Comparison of ENCODE assay signal across 8 cellular contexts in the genomic region with DNA sequence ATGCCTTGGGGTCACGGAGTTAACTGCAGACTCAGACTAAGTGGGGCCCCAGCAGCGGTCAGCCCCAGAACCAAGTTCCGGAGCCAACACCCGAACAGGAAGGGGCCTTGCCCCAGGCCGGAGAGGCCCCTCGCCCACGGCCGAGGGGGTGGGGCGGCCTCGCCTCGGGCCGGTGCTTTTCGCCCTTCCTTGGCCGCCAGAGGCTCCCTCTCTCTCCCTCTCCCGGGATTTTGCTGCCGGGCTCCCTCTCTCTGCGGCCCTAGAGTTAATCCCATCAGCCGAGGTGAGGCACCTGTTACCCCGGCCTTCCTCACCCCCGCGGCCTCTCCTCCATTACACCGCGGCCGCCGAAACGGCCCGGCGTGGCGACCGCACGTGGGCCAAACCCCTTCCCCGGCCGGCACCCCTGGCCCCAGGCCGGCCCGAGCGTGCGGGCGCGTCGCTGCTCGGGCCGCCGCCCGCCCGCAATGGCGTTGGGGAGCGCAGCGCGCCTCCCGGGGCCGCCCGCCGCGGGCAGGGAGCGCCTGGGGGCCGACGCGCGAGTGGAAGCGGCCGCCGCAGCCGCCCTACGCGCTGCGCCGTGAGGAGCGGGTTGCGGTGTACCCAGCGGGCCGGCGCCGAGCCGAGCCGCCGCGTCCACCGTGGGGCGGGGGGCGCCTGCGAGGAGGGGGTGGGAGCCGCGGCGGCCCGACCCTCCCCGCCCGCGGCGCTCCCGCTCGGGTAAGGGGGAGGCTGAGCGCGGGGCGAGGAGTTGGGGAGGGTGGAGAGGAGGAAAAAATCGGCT. TPM values are rescaled to one million over a fixed set of nuclear protein-coding genes. Genes with fewer than 3 reads are reported as not detected.
DNase-seq lines count a peak whose midpoint lies in the region; ATAC-seq and FAIRE-seq lines count a peak whose summit lies in the region.

A gene (plus strand): TSS at position 175 of the 784 bp plus-strand sequence. CDS start 2,520 bp downstream, outside the sequence.

- no peak within 1 kb of the TSS for H3K27ac Mint-ChIP-seq in IgD-negative memory B cell
- H3K27ac Mint-ChIP-seq in naive thymus-derived CD4-positive, alpha-beta T cell, result no peak within 1 kb of the TSS

- H3K9me3 ChIP-seq in naive thymus-derived CD4-positive, alpha-beta T cell (ENCODE audit: control insufficient read depth in 2 of 3, low read length in 3 of 3), result no peaks in the 10 kb centered on the region

- FAIRE-seq in frontal cortex (lab: Jason Lieb, UNC), result no peak

- POLR2A ChIA-PET in naive thymus-derived CD4-positive, alpha-beta T cell (lab: Charles Lee), result no interaction called here

- no peaks in the 10 kb centered on the region for H3K9me3 Mint-ChIP-seq in IgD-negative memory B cell
- H3K9me3 Mint-ChIP-seq in naive thymus-derived CD4-positive, alpha-beta T cell, result peaks cover 0 to 2% (median 0%) of the 10 kb centered on the region in 11 donors

- no peak within 1 kb of the TSS for H3K4me3 ChIP-seq in naive thymus-derived CD4-positive, alpha-beta T cell (ENCODE audit: low read length)

- peak within 1 kb of the TSS; percentile 71 to 92 (median 86) for H3K4me3 Mint-ChIP-seq in IgD-negative memory B cell
- H3K4me3 Mint-ChIP-seq in naive thymus-derived CD4-positive, alpha-beta T cell, result peak within 1 kb of the TSS in 8 of 10 donors; percentile 2 to 68 (median 37)

- H3K27me3 Mint-ChIP-seq in IgD-negative memory B cell, result peaks cover 36% of the 10 kb centered on the region
- peaks cover 38 to 61% (median 56%) of the 10 kb centered on the region in 5 donors for H3K27me3 Mint-ChIP-seq in naive thymus-derived CD4-positive, alpha-beta T cell

- intact Hi-C loops in naive thymus-derived CD4-positive, alpha-beta T cell (cut with micrococcal nuclease), result no loop called here

- H3K4me1 ChIP-seq in naive thymus-derived CD4-positive, alpha-beta T cell (ENCODE audit: control insufficient read depth in 2 of 2, insufficient read depth in 2 of 2, low read length in 2 of 2), result no peaks in the 10 kb centered on the region

- no peak within 1 kb of the TSS for H3K27ac ChIP-seq in naive thymus-derived CD4-positive, alpha-beta T cell (ENCODE audit: low read depth, low read length)

- peaks cover 0 to 3% of the 10 kb centered on the region in 2 donors for H3K27me3 ChIP-seq in naive thymus-derived CD4-positive, alpha-beta T cell (ENCODE audit: control insufficient read depth in 2 of 2, insufficient read depth in 2 of 2, low read length in 2 of 2)

- H3K4me1 Mint-ChIP-seq in IgD-negative memory B cell, result peaks cover 3 to 11% (median 9%) of the 10 kb centered on the region in 3 donors
- H3K4me1 Mint-ChIP-seq in naive thymus-derived CD4-positive, alpha-beta T cell, result peaks cover 0 to 12% (median 4%) of the 10 kb centered on the region in 7 donors

- H3K36me3 ChIP-seq in naive thymus-derived CD4-positive, alpha-beta T cell (ENCODE audit: control insufficient read depth in 2 of 3, insufficient read depth in 3 of 3, low read length in 3 of 3), result no peaks in the 10 kb centered on the region

- DNase-seq in EL (peak; percentile 54), SW480 (ENCODE audit: low spot score) (peak; percentile 92), frontal cortex (ENCODE audit: low spot score in 2 of 2) (peak; percentile 53 to 70), amniotic stem cell (lab: John Stamatoyannopoulos, UW) (no peak), UCSD-AML1 (lab: John Stamatoyannopoulos, UW; ENCODE audit: unreplicated experiment) (no peak)
- DNase-seq in naive thymus-derived CD4-positive, alpha-beta T cell, result no peak
- DNase-seq in activated CD4-positive, alpha-beta T cell treated with anti-CD3 and anti-CD28 coated beads, Interleukin-2, amount 50 U/mL, for 4 hours, result no peak

- peak; percentile 51 for ATAC-seq in naive thymus-derived CD4-positive, alpha-beta T cell

- H3K36me3 Mint-ChIP-seq in IgD-negative memory B cell, result no peaks in the 10 kb centered on the region
- H3K36me3 Mint-ChIP-seq in naive thymus-derived CD4-positive, alpha-beta T cell, result peaks cover 0 to 4% (median 0%) of the 10 kb centered on the region in 5 donors

- CTCF ChIA-PET in naive thymus-derived CD4-positive, alpha-beta T cell (lab: Charles Lee), result no interaction called here

RNA-seq across cellular contexts. Expression of the gene that starts here (rescaled TPM):
- 2.2 TPM for polyA plus RNA-seq in IgD-negative memory B cell
- total RNA-seq in frontal cortex, result 93.3 TPM
- 1 to 10 TPM in 1 of 5 experiments, under 1 TPM in 1, not detected in 3; 0.21 to 1.4 TPM for total RNA-seq in naive thymus-derived CD4-positive, alpha-beta T cell
- polyA plus RNA-seq in naive thymus-derived CD4-positive, alpha-beta T cell, result not detected

Comparison
In these comparisons a context has a peak if more than half of its experiments do, and no peak if none do; other contexts are left out.
1. RNA of the gene that starts here (total RNA-seq): 93.3 TPM in frontal cortex (single experiment); 0.21 to 1.4 TPM in naive thymus-derived CD4-positive, alpha-beta T cell; every median in the first group is over 10 times any median in the second.
2. DNase-seq: peak in EL (single experiment), SW480 (single experiment) and frontal cortex (2 of 2); none in naive thymus-derived CD4-positive, alpha-beta T cell (0 of 9), amniotic stem cell (single experiment), UCSD-AML1 (single experiment) and activated CD4-positive, alpha-beta T cell treated with anti-CD3 and anti-CD28 coated beads, Interleukin-2, amount 50 U/mL, for 4 hours (0 of 2).